Comparison of ENCODE assay signal across 9 cellular contexts in genomic region chr14:103542545-103543088, GRCh38. TPM values are rescaled to one million over a fixed set of nuclear protein-coding genes. Genes with fewer than 3 reads are reported as not detected.
DNase-seq lines count a peak whose midpoint lies in the region; ATAC-seq lines count a peak whose summit lies in the region.
"Had no signal": no experiment of that assay in that cellular context is flagged by ENCODE, and none has a peak within 500 bp of the region (broad histone marks: within the 10 kb centered on the region; RNA-seq: fewer than 3 reads in every experiment).

No MANE protein-coding gene starts in this region.

- H3K27me3 ChIP-seq in right cardiac atrium (ENCODE audit: control insufficient read depth, insufficient read depth), result no peaks in the 10 kb centered on the region

- H3K4me3 Mint-ChIP-seq in activated T-cell treated with anti-CD3 and anti-CD28 coated beads, Interleukin-2, amount 50 U/mL, for 72 hours, result no peak overlapping the region

- 14% methylated on average over 18 of the region's 18 CpGs for WGBS in right cardiac atrium

- H3K4me1 Mint-ChIP-seq in activated T-cell treated with anti-CD3 and anti-CD28 coated beads, Interleukin-2, amount 50 U/mL, for 72 hours (ENCODE audit: low read depth), result no peaks in the 10 kb centered on the region

- ATAC-seq in right cardiac atrium (peak; percentile 43 to 48), GM21529 (IDR thresholded peaks at IDR 0.05; ENCODE audit: unreplicated experiment) (no peak), GM18519 (IDR thresholded peaks at IDR 0.05; ENCODE audit: low FRiP score, unreplicated experiment) (no peak)
- ATAC-seq in activated T-cell treated with anti-CD3 and anti-CD28 coated beads, Interleukin-2, amount 50 U/mL, for 72 hours (replicated peaks in 1 of 2), result no peak

- no peaks in the 10 kb centered on the region for H3K36me3 Mint-ChIP-seq in activated T-cell treated with anti-CD3 and anti-CD28 coated beads, Interleukin-2, amount 50 U/mL, for 72 hours (ENCODE audit: insufficient read depth in 2 of 2)

- H3K27ac Mint-ChIP-seq in activated T-cell treated with anti-CD3 and anti-CD28 coated beads, Interleukin-2, amount 50 U/mL, for 72 hours, result no peak overlapping the region

- peak overlapping the region; percentile 28 for H3K27ac ChIP-seq in right cardiac atrium (ENCODE audit: low read length)

- H3K9me3 ChIP-seq in right cardiac atrium (ENCODE audit: control insufficient read depth, low read length), result no peaks in the 10 kb centered on the region

- intact Hi-C loops in right cardiac atrium (cut with DNase I), result no loop called here

- H3K4me3 ChIP-seq in right cardiac atrium (ENCODE audit: low read length), result no peak overlapping the region

- peak; percentile 91 for DNase-seq in ELF-1 (ENCODE audit: low read depth, low spot score)
- DNase-seq in NCI-H69 (lab: John Stamatoyannopoulos, UW), result peak; percentile 96
- peak; percentile 86 to 93 (median 92) for DNase-seq in right cardiac atrium
- DNase-seq in retina, result peak; percentile 94
- DNase-seq in activated T-cell treated with anti-CD3 and anti-CD28 coated beads, Interleukin-2, amount 50 U/mL, for 72 hours, result no peak
- DNase-seq in GM19240 (ENCODE audit: insufficient read length, low spot score), result no peak
- DNase-seq: T-helper 1 cell had no signal

- no peaks in the 10 kb centered on the region for H3K9me3 Mint-ChIP-seq in activated T-cell treated with anti-CD3 and anti-CD28 coated beads, Interleukin-2, amount 50 U/mL, for 72 hours

- no peaks in the 10 kb centered on the region for H3K27me3 Mint-ChIP-seq in activated T-cell treated with anti-CD3 and anti-CD28 coated beads, Interleukin-2, amount 50 U/mL, for 72 hours (ENCODE audit: low read depth)

- H3K4me1 ChIP-seq in right cardiac atrium (ENCODE audit: control insufficient read depth, insufficient read depth, low read length), result no peaks in the 10 kb centered on the region

RNA-seq across cellular contexts. Expression of gene TRMT61A, which starts 13.6 kb away (rescaled TPM):
- total RNA-seq in right cardiac atrium, result 1 to 10 TPM; 4.8 to 6.9 (median 6.5) TPM
- 6.2 TPM for polyA plus RNA-seq in right cardiac atrium
- total RNA-seq in activated T-cell treated with anti-CD3 and anti-CD28 coated beads, Interleukin-2, amount 50 U/mL, for 72 hours, result 1 to 10 TPM; 6.3 to 8.4 TPM

RNA-seq across cellular contexts. Expression of gene BAG5, which starts 19.8 kb away (rescaled TPM):
- total RNA-seq in right cardiac atrium, result 10 to 100 TPM; 18.9 to 23.6 (median 19.5) TPM
- polyA plus RNA-seq in right cardiac atrium, result 7.7 TPM
- 10 to 100 TPM; 29.3 TPM for total RNA-seq in activated T-cell treated with anti-CD3 and anti-CD28 coated beads, Interleukin-2, amount 50 U/mL, for 72 hours

RNA-seq across cellular contexts. Expression of gene CKB, which starts 20.0 kb away (rescaled TPM):
- total RNA-seq in right cardiac atrium, result 100 to 1,000 TPM; 478 to 697 (median 542) TPM
- 843 TPM for polyA plus RNA-seq in right cardiac atrium
- total RNA-seq in activated T-cell treated with anti-CD3 and anti-CD28 coated beads, Interleukin-2, amount 50 U/mL, for 72 hours, result 1 to 10 TPM; 7.0 to 9.5 TPM

RNA-seq across cellular contexts. Expression of gene COA8, which starts 20.1 kb away (rescaled TPM):
- 10 to 100 TPM; 33.8 to 43.5 (median 41.7) TPM for total RNA-seq in right cardiac atrium
- polyA plus RNA-seq in right cardiac atrium, result 60.8 TPM
- 10 to 100 TPM; 40.0 to 47.8 TPM for total RNA-seq in activated T-cell treated with anti-CD3 and anti-CD28 coated beads, Interleukin-2, amount 50 U/mL, for 72 hours

Comparison
In these comparisons a context has a peak if more than half of its experiments do, and no peak if none do; other contexts are left out.
1. DNase-seq: peak in ELF-1 (single experiment), NCI-H69 (single experiment), right cardiac atrium (3 of 3) and retina (single experiment); none in activated T-cell treated with anti-CD3 and anti-CD28 coated beads, Interleukin-2, amount 50 U/mL, for 72 hours (0 of 2) and GM19240 (single experiment).
2. ATAC-seq: peak in right cardiac atrium (2 of 2); none in activated T-cell treated with anti-CD3 and anti-CD28 coated beads, Interleukin-2, amount 50 U/mL, for 72 hours (0 of 2), GM21529 (single experiment) and GM18519 (single experiment).
3. RNA of gene CKB, which starts 20.0 kb away (total RNA-seq): 478 to 697 TPM in right cardiac atrium; 7.0 to 9.5 TPM in activated T-cell treated with anti-CD3 and anti-CD28 coated beads, Interleukin-2, amount 50 U/mL, for 72 hours; every median in the first group is over 10 times any median in the second.